Comparison of ENCODE assay signal across 18 cellular contexts in genomic region chr17:82984751-82985435, GRCh38.
DNase-seq lines count a peak whose midpoint lies in the region; ATAC-seq and TF ChIP-seq lines count a peak whose summit lies in the region.
"Had no signal": no experiment of that assay in that cellular context is flagged by ENCODE, and none has a peak within 500 bp of the region (broad histone marks: within the 10 kb centered on the region; RNA-seq: fewer than 3 reads in every experiment).

No MANE protein-coding gene starts in this region.

- no peak overlapping the region for H2BK15ac ChIP-seq in mesendoderm (replicated peaks; ENCODE audit: low read depth)

- peaks cover 15% of the 10 kb centered on the region for H3K36me3 Mint-ChIP-seq in CD4-positive, CD25-positive, alpha-beta regulatory T cell
- peaks cover 5% of the 10 kb centered on the region for H3K36me3 Mint-ChIP-seq in central memory CD8-positive, alpha-beta T cell (ENCODE audit: insufficient read depth)
- peaks cover 21% of the 10 kb centered on the region for H3K36me3 Mint-ChIP-seq in mesothelial cell of epicardium

- peaks cover 22% of the 10 kb centered on the region for H3K4me1 ChIP-seq in CD4-positive, CD25-positive, alpha-beta regulatory T cell (ENCODE audit: control insufficient read depth, insufficient read depth, low read length, poor library complexity, severe bottlenecking)
- no peaks in the 10 kb centered on the region for H3K4me1 ChIP-seq in mesendoderm (ENCODE audit: control insufficient read depth, low read depth, low read length)
- H3K4me1 ChIP-seq: thyroid gland had no signal

- H3K4me1 Mint-ChIP-seq in CD4-positive, CD25-positive, alpha-beta regulatory T cell: peaks cover 21 to 38% (median 28%) of the 10 kb centered on the region in 4 donors
- H3K4me1 Mint-ChIP-seq in central memory CD8-positive, alpha-beta T cell: peaks cover 46% of the 10 kb centered on the region
- peaks cover 13% of the 10 kb centered on the region for H3K4me1 Mint-ChIP-seq in mesothelial cell of epicardium

- H3K27ac ChIP-seq in CD4-positive, CD25-positive, alpha-beta regulatory T cell (ENCODE audit: insufficient read depth, low read length, poor library complexity, severe bottlenecking): no peak overlapping the region
- H3K27ac ChIP-seq in mesendoderm (ENCODE audit: low read depth, low read length): no peak overlapping the region
- H3K27ac ChIP-seq: left lung, thyroid gland had no signal

- no peak overlapping the region for H3K4ac ChIP-seq in mesendoderm (ENCODE audit: low read depth, low read length)

- WGBS in mesendoderm (ENCODE audit: extremely low coverage, insufficient coverage, low lambda C conversion rate): no CpG with 5 or more reads among the region's 15 CpGs

- no peak overlapping the region for H2BK120ac ChIP-seq in mesendoderm (ENCODE audit: low read depth, low read length)

- H3K27me3 Mint-ChIP-seq in CD4-positive, CD25-positive, alpha-beta regulatory T cell: no peaks in the 10 kb centered on the region
- H3K27me3 Mint-ChIP-seq in central memory CD8-positive, alpha-beta T cell: no peaks in the 10 kb centered on the region
- H3K27me3 Mint-ChIP-seq in mesothelial cell of epicardium (ENCODE audit: low read depth): no peaks in the 10 kb centered on the region

- no peaks in the 10 kb centered on the region for H3K79me1 ChIP-seq in mesendoderm (ENCODE audit: low read length)

- ATAC-seq in CD4-positive, CD25-positive, alpha-beta regulatory T cell (ENCODE audit: low read depth in 2 of 2): no peak
- no peak for ATAC-seq in central memory CD8-positive, alpha-beta T cell (replicated peaks; ENCODE audit: extremely low read depth, poor library complexity, severe bottlenecking)
- ATAC-seq in HG02642 (IDR thresholded peaks at IDR 0.05; ENCODE audit: poor library complexity, unreplicated experiment): no peak

- H3K9me3 ChIP-seq in CD4-positive, CD25-positive, alpha-beta regulatory T cell (ENCODE audit: control insufficient read depth in 2 of 2, low read length in 2 of 2): no peaks in the 10 kb centered on the region
- H3K9me3 ChIP-seq: left lung, Peyer's patch, thyroid gland had no signal

- H3K27ac Mint-ChIP-seq in CD4-positive, CD25-positive, alpha-beta regulatory T cell: peak overlapping the region; percentile 89 to 95 (median 89)
- peak overlapping the region; percentile 92 for H3K27ac Mint-ChIP-seq in central memory CD8-positive, alpha-beta T cell (ENCODE audit: low read depth)
- peak overlapping the region; percentile 74 for H3K27ac Mint-ChIP-seq in mesothelial cell of epicardium

- H3K18ac ChIP-seq in mesendoderm (ENCODE audit: low read length): no peak overlapping the region

- H3K4me3 Mint-ChIP-seq in CD4-positive, CD25-positive, alpha-beta regulatory T cell: peak overlapping the region in 3 of 4 donors; percentile 68 to 84 (median 74)
- peak overlapping the region; percentile 76 for H3K4me3 Mint-ChIP-seq in central memory CD8-positive, alpha-beta T cell
- no peak overlapping the region for H3K4me3 Mint-ChIP-seq in mesothelial cell of epicardium

- H3K9ac ChIP-seq in mesendoderm (ENCODE audit: low read length): no peak overlapping the region

- H4K8ac ChIP-seq in mesendoderm (ENCODE audit: low read depth, low read length): no peak overlapping the region

- no peak overlapping the region for H4K5ac ChIP-seq in mesendoderm (ENCODE audit: low read length)

- no peaks in the 10 kb centered on the region for H3K36me3 ChIP-seq in CD4-positive, CD25-positive, alpha-beta regulatory T cell (ENCODE audit: control insufficient read depth, insufficient read depth, low read length)
- H3K36me3 ChIP-seq in mesendoderm (ENCODE audit: control insufficient read depth, insufficient read depth, low read length): no peaks in the 10 kb centered on the region
- H3K36me3 ChIP-seq: left lung, Peyer's patch, thyroid gland had no signal

- H2BK5ac ChIP-seq in mesendoderm (ENCODE audit: low read length): no peak overlapping the region

- H3K79me2 ChIP-seq in mesendoderm (ENCODE audit: control insufficient read depth, insufficient read depth, low read length): no peaks in the 10 kb centered on the region

- H2AK5ac ChIP-seq in mesendoderm (ENCODE audit: low read length): no peak overlapping the region

- no peak overlapping the region for H3K4me2 ChIP-seq in mesendoderm (ENCODE audit: low read length)

- no peak for DNase-seq in CD4-positive, CD25-positive, alpha-beta regulatory T cell
- peak; percentile 41 for DNase-seq in EH (ENCODE audit: low read depth)
- no peak for DNase-seq in central memory CD8-positive, alpha-beta T cell (ENCODE audit: low spot score in 2 of 2)
- DNase-seq in mesothelial cell of epicardium (ENCODE audit: low spot score in 2 of 2, unreplicated experiment in 2 of 2): no peak
- no peak for DNase-seq in dermis blood vessel endothelial cell
- DNase-seq in ureter (ENCODE audit: low spot score): no peak
- DNase-seq in mesendoderm: no peak
- DNase-seq: activated effector memory CD4-positive, alpha-beta T cell treated with anti-CD3 and anti-CD28 coated beads, Interleukin-2, amount 50 U/mL, for 16 hours; AML-193; DMS 273 treated with DMSO at 0.1 percent for 48 hours; foreskin melanocyte; KBM-7; left lung; NCI-H1092; Peyer's patch; small intestine; thyroid gland had no signal

- TF ChIP-seq CTCF in mesothelial cell of epicardium (IDR thresholded peaks at IDR 0.05; ENCODE audit: unreplicated experiment): no peak

- H3K23ac ChIP-seq in mesendoderm (ENCODE audit: low read length): no peak overlapping the region

- H3K56ac ChIP-seq in mesendoderm (ENCODE audit: low read length): no peak overlapping the region

- no peak overlapping the region for H3K4me3 ChIP-seq in CD4-positive, CD25-positive, alpha-beta regulatory T cell (ENCODE audit: low read depth, low read length)
- H3K4me3 ChIP-seq in mesendoderm (ENCODE audit: low read length): no peak overlapping the region
- H3K4me3 ChIP-seq: left lung, Peyer's patch, thyroid gland had no signal

- H3K27me3 ChIP-seq in CD4-positive, CD25-positive, alpha-beta regulatory T cell (ENCODE audit: control insufficient read depth, insufficient read depth, low read length): no peaks in the 10 kb centered on the region
- no peaks in the 10 kb centered on the region for H3K27me3 ChIP-seq in mesendoderm (ENCODE audit: insufficient read depth, low read length, poor library complexity)
- H3K27me3 ChIP-seq: Peyer's patch, thyroid gland had no signal

- no peaks in the 10 kb centered on the region for H3K9me3 Mint-ChIP-seq in CD4-positive, CD25-positive, alpha-beta regulatory T cell
- no peaks in the 10 kb centered on the region for H3K9me3 Mint-ChIP-seq in central memory CD8-positive, alpha-beta T cell
- peaks cover 23% of the 10 kb centered on the region for H3K9me3 Mint-ChIP-seq in mesothelial cell of epicardium
